In the genomic region with DNA sequence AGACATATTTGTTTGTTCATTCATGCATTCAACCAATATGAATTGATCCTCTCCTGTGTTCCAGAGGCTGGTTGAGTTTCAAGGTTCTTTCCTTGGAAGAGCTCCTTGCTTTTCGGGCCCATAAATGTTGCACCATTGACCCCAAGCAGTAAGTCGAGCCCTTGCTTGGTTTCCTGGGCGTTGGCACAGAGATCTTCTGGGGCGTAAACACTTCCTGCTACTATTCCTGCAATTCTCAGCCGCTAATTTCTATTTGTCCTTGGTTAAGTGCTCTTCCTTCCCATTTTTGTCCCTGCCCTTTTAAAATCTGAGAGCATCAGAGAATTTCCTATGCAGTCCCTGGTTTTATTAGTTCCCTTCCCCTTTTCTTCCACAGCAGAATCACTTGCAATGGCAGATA, we compare ENCODE assay signal across 14 cellular contexts. TPM values are rescaled to one million over a fixed set of nuclear protein-coding genes. Genes with fewer than 3 reads are reported as not detected.
"Had no signal": no experiment of that assay in that cellular context is flagged by ENCODE, and none has a peak within 500 bp of the region (broad histone marks: within the 10 kb centered on the region; RNA-seq: fewer than 3 reads in every experiment).

No MANE protein-coding gene starts in this region.

- H3K4me3 ChIP-seq: cardiac muscle cell, pancreas, SJSA1, thyroid gland had no signal

- DNase-seq: activated CD8-positive, alpha-beta memory T cell treated with anti-CD3 and anti-CD28 coated beads, Interleukin-2, amount 50 U/mL, for 48 hours; activated CD8-positive, alpha-beta T cell treated with anti-CD3 and anti-CD28 coated beads, Interleukin-2, amount 10 ng/mL, durations not matched to agents 7 days and 5 days; activated naive CD4-positive, alpha-beta T cell treated with Interleukin-2 at 50 U/mL for 16 hours; endodermal cell; erythroblast; hypothalamus; pancreas; T1000; thyroid gland had no signal

- H3K9me3 ChIP-seq: pancreas, SJSA1, thyroid gland had no signal

- H3K27ac ChIP-seq: cardiac muscle cell, pancreas, SJSA1, thyroid gland, VCaP had no signal

- H3K27me3 ChIP-seq: cardiac muscle cell, pancreas, SJSA1, thyroid gland had no signal

- H3K4me1 ChIP-seq: SJSA1 had no signal

- H3K4me1 Mint-ChIP-seq: endodermal cell, neural crest cell had no signal

- H3K27ac Mint-ChIP-seq: activated CD8-positive, alpha-beta T cell treated with anti-CD3 and anti-CD28 coated beads, Interleukin-2, amount 10 ng/mL, durations not matched to agents 7 days and 5 days; activated T-helper 1 cell treated with anti-CD3 and anti-CD28 coated beads, Interleukin-12 subunit alpha, Interleukin-12 subunit beta, Interleukin-2, Interleukin-4 antibody, amounts not matched to agents 30 ng/mL and 10 ng/mL and 1 ng/mL, durations not matched to agents 14 hours and 24 hours and 36 hours; endodermal cell had no signal

- H3K4me3 Mint-ChIP-seq: activated CD8-positive, alpha-beta T cell treated with anti-CD3 and anti-CD28 coated beads, Interleukin-2, amount 10 ng/mL, durations not matched to agents 7 days and 5 days; activated T-helper 1 cell treated with anti-CD3 and anti-CD28 coated beads, Interleukin-12 subunit alpha, Interleukin-12 subunit beta, Interleukin-2, Interleukin-4 antibody, amounts not matched to agents 30 ng/mL and 10 ng/mL and 1 ng/mL, durations not matched to agents 14 hours and 24 hours and 36 hours; endodermal cell; neural crest cell had no signal

- H3K36me3 ChIP-seq: cardiac muscle cell, pancreas, SJSA1, thyroid gland had no signal

- ATAC-seq: activated CD8-positive, alpha-beta T cell treated with anti-CD3 and anti-CD28 coated beads, Interleukin-2, amount 10 ng/mL, durations not matched to agents 7 days and 5 days had no signal

- H3K9me3 Mint-ChIP-seq: activated T-helper 1 cell treated with anti-CD3 and anti-CD28 coated beads, Interleukin-12 subunit alpha, Interleukin-12 subunit beta, Interleukin-2, Interleukin-4 antibody, amounts not matched to agents 30 ng/mL and 10 ng/mL and 1 ng/mL, durations not matched to agents 14 hours and 24 hours and 36 hours; endodermal cell had no signal

RNA-seq across cellular contexts. Expression of a gene that starts 44.1 kb away (rescaled TPM):
- total RNA-seq: activated T-helper 1 cell treated with anti-CD3 and anti-CD28 coated beads, Interleukin-12 subunit alpha, Interleukin-12 subunit beta, Interleukin-2, Interleukin-4 antibody, amounts not matched to agents 30 ng/mL and 10 ng/mL and 1 ng/mL, durations not matched to agents 14 hours and 24 hours and 36 hours; endodermal cell had no signal
